1 cellular context compared by ENCODE assay signal in the genomic region with DNA sequence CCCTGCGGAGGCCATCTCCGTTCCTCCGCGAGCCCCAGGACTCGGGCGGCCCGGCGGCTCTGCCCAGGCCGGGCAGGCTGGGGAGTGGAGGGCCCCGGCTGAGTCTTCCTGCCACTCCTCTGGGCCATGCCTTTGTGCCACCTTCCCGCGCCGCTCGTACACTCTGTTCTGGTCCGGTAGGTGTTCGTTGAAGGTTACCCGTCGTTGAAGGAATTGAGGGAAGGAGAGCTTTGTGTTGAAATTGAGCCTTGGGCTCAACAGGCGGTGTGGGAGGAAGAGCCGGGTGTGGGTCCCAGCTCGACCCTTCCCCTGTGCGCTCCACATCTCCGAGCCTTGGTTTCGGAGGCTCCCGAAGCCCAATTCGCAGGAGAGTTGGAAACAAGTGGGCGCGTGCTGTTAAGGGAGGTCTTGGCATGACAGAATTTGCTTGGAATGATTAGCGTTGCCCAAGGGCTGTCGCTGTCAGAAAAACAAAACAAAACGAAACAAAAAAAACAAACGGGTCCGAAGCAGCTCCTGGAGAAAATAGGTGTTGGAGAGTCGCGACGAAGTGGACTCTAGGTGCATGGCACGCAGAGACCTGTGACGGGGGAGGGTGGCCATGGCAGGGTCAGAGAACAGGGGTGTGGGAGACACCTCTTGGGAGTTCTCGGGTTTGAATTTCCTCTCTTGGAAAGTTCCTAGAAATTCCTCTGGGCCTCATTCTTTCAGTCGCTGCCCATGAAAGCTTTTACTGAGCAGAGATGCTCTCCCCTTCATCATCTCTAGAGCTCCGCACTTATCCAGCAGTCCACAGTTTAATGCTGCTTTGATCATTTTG.
TF ChIP-seq lines count a peak whose summit lies in the region.

No MANE protein-coding gene starts in this region.

TF ChIP-seq in HepG2, 621 proteins besides CTCF, POLR2A, EP300 and RAD21 (continued from another document and continues in another):
- no peak for TF ChIP-seq TGIF2 (CRISPR knock-in tag; IDR thresholded peaks at IDR 0.05)
- TF ChIP-seq, protein P1, sequence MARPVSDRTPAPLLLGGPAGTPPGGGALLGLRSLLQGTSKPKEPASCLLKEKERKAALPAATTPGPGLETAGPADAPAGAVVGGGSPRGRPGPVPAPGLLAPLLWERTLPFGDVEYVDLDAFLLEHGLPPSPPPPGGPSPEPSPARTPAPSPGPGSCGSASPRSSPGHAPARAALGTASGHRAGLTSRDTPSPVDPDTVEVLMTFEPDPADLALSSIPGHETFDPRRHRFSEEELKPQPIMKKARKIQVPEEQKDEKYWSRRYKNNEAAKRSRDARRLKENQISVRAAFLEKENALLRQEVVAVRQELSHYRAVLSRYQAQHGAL (CRISPR knock-in tag; IDR thresholded peaks at IDR 0.05; ENCODE audit: not compliant biosample characterization): peak; percentile 91
- no peak for TF ChIP-seq ATF1 (CRISPR knock-in tag; IDR thresholded peaks at IDR 0.05)
- TF ChIP-seq ZC3H4 (CRISPR knock-in tag; IDR thresholded peaks at IDR 0.05; ENCODE audit: borderline replicate concordance): no peak
- TF ChIP-seq SRF (IDR thresholded peaks at IDR 0.05; ENCODE audit: low read depth, low read length): no peak
- peak; percentile 53 for TF ChIP-seq DR1 (CRISPR knock-in tag; IDR thresholded peaks at IDR 0.05)
- 0 out of 2 replicates have a peak, but pooled peaks have one; percentile 32 for TF ChIP-seq ZNF280B (CRISPR knock-in tag; IDR thresholded peaks at IDR 0.05; ENCODE audit: borderline replicate concordance)
- TF ChIP-seq ZNF441 (CRISPR knock-in tag; IDR thresholded peaks at IDR 0.05; ENCODE audit: borderline replicate concordance): no peak
- no peak; the same call in 1 of the 2 replicates for TF ChIP-seq NR1H2 (CRISPR knock-in tag; IDR thresholded peaks at IDR 0.05; ENCODE audit: borderline replicate concordance, low read depth)
- no peak for TF ChIP-seq LCORL (IDR thresholded peaks at IDR 0.05)
- TF ChIP-seq LCORL (CRISPR knock-in tag; IDR thresholded peaks at IDR 0.05): no peak
- 0 out of 2 replicates have a peak, but pooled peaks have one; percentile 17 for TF ChIP-seq KAT7 (CRISPR knock-in tag; IDR thresholded peaks at IDR 0.05; ENCODE audit: borderline replicate concordance)
- TF ChIP-seq ZNF496 (CRISPR knock-in tag; IDR thresholded peaks at IDR 0.05; ENCODE audit: insufficient replicate concordance): no peak
- 0 out of 2 replicates have a peak, but pooled peaks have one; percentile 10 for TF ChIP-seq SETDB1 (CRISPR knock-in tag; IDR thresholded peaks at IDR 0.05; ENCODE audit: borderline replicate concordance)
- TF ChIP-seq ZNF513 (CRISPR knock-in tag; conservative IDR thresholded peaks at IDR 0.05): no peak
- 0 out of 2 replicates have a peak, but pooled peaks have one; percentile 5 for TF ChIP-seq MED1 (CRISPR knock-in tag; IDR thresholded peaks at IDR 0.05)
- TF ChIP-seq ZNF460 (CRISPR knock-in tag; IDR thresholded peaks at IDR 0.05; ENCODE audit: borderline replicate concordance): no peak
- no peak for TF ChIP-seq MBNL3 (CRISPR knock-in tag; conservative IDR thresholded peaks at IDR 0.05)
- 0 out of 2 replicates have a peak, but pooled peaks have one; percentile 37 for TF ChIP-seq TIGD3 (CRISPR knock-in tag; IDR thresholded peaks at IDR 0.05; ENCODE audit: borderline replicate concordance)
- TF ChIP-seq ZNF501 (CRISPR knock-in tag; IDR thresholded peaks at IDR 0.05): no peak; the same call in 1 of the 2 replicates
- no peak for TF ChIP-seq ZKSCAN8 (CRISPR knock-in tag; IDR thresholded peaks at IDR 0.05; ENCODE audit: borderline replicate concordance)
- TF ChIP-seq HNRNPUL1 (IDR thresholded peaks at IDR 0.05; ENCODE audit: low read depth, low read length): no peak
- 0 out of 2 replicates have a peak, but pooled peaks have one; percentile 52 for TF ChIP-seq SATB2 (CRISPR knock-in tag; IDR thresholded peaks at IDR 0.05)
- TF ChIP-seq MTA3 (CRISPR knock-in tag; IDR thresholded peaks at IDR 0.05): no peak
- TF ChIP-seq ZNF891 (CRISPR knock-in tag; IDR thresholded peaks at IDR 0.05): peak; percentile 14; the same call in 1 of the 2 replicates
- no peak; the same call in 1 of the 2 replicates for TF ChIP-seq STAT6 (CRISPR knock-in tag; IDR thresholded peaks at IDR 0.05; ENCODE audit: borderline replicate concordance)
- TF ChIP-seq, protein P2, sequence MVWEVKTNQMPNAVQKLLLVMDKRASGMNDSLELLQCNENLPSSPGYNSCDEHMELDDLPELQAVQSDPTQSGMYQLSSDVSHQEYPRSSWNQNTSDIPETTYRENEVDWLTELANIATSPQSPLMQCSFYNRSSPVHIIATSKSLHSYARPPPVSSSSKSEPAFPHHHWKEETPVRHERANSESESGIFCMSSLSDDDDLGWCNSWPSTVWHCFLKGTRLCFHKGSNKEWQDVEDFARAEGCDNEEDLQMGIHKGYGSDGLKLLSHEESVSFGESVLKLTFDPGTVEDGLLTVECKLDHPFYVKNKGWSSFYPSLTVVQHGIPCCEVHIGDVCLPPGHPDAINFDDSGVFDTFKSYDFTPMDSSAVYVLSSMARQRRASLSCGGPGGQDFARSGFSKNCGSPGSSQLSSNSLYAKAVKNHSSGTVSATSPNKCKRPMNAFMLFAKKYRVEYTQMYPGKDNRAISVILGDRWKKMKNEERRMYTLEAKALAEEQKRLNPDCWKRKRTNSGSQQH (CRISPR knock-in tag; IDR thresholded peaks at IDR 0.05; ENCODE audit: low read depth): no peak
- TF ChIP-seq REL (CRISPR knock-in tag; conservative IDR thresholded peaks at IDR 0.05): peak; percentile 70; the same call in 1 of the 2 replicates
- no peak for TF ChIP-seq ZNF207 (IDR thresholded peaks at IDR 0.05; ENCODE audit: borderline replicate concordance)
- no peak for TF ChIP-seq AGO1 (IDR thresholded peaks at IDR 0.05; ENCODE audit: low read depth, low read length, poor library complexity, severe bottlenecking)
- TF ChIP-seq FOXP1 (IDR thresholded peaks at IDR 0.05): no peak
- TF ChIP-seq FOXP1 (CRISPR knock-in tag; IDR thresholded peaks at IDR 0.05): no peak
- TF ChIP-seq CERS6 (CRISPR knock-in tag; IDR thresholded peaks at IDR 0.05): no peak
- TF ChIP-seq HINFP (CRISPR knock-in tag; IDR thresholded peaks at IDR 0.05; ENCODE audit: low read depth): no peak
- peak; percentile 72 for TF ChIP-seq AGO2 (optimal IDR thresholded peaks at IDR 0.05; ENCODE audit: low read depth, low read length)
- TF ChIP-seq MXD1 (CRISPR knock-in tag; IDR thresholded peaks at IDR 0.05): no peak
- peak; percentile 91 for TF ChIP-seq ZNF18 (CRISPR knock-in tag; IDR thresholded peaks at IDR 0.05; ENCODE audit: insufficient replicate concordance)
- TF ChIP-seq CBX5 (CRISPR knock-in tag; IDR thresholded peaks at IDR 0.05; ENCODE audit: borderline replicate concordance): no peak
- TF ChIP-seq SRSF4 (IDR thresholded peaks at IDR 0.05; ENCODE audit: low read depth, low read length, poor library complexity, severe bottlenecking): no peak
- TF ChIP-seq ZNF703 (CRISPR knock-in tag; IDR thresholded peaks at IDR 0.05; ENCODE audit: borderline replicate concordance): 0 out of 2 replicates have a peak, but pooled peaks have one; percentile 0
- TF ChIP-seq ZNF800 (CRISPR knock-in tag; IDR thresholded peaks at IDR 0.05): peak; percentile 90; the same call in 1 of the 2 replicates
- TF ChIP-seq DNMT3B (CRISPR knock-in tag; conservative IDR thresholded peaks at IDR 0.05): 0 out of 2 replicates have a peak, but pooled peaks have one; percentile 11
